23 cellular contexts compared by ENCODE assay signal in genomic region chr2:37507703-37508102, GRCh38.
A peak's percentile ranks its signal among the peaks of the same experiment; 100 is the strongest.
DNase-seq lines count a peak whose midpoint lies in the region; ATAC-seq lines count a peak whose summit lies in the region.
"Had no signal": no experiment of that assay in that cellular context is flagged by ENCODE, and none has a peak within 500 bp of the region (broad histone marks: within the 10 kb centered on the region; RNA-seq: fewer than 3 reads in every experiment).

No MANE protein-coding gene starts in this region.

- H3K27ac ChIP-seq in SK-N-MC (peak overlapping the region; percentile 78; the same call in 1 of the 2 replicates), mesodermal cell (ENCODE audit: low read depth, low read length, severe bottlenecking) (peak overlapping the region; percentile 93), stomach smooth muscle (ENCODE audit: low read length) (peak overlapping the region; percentile 32)
- H3K27ac ChIP-seq: colonic mucosa, KMS-11, left lung, testis had no signal

- DNase-seq in SK-N-MC (ENCODE audit: low read depth, low spot score) (no peak), Right ventricle myocardium superior (no peak), DMS114 treated with DMSO at 0.1 percent for 48 hours (lab: John Stamatoyannopoulos, UW; ENCODE audit: unreplicated experiment) (no peak)
- DNase-seq: activated CD4-positive, CD25-positive, alpha-beta regulatory T cell; activated naive CD4-positive, alpha-beta T cell treated with anti-CD3 and anti-CD28 coated beads, Interleukin-2, amount 10 ng/mL, durations not matched to agents 7 days and 5 days; colonic mucosa; effector CD8-positive, alpha-beta T cell; H7; left lung; NCI-H1417; NCI-H2029 treated with DMSO at 0.1 percent for 48 hours; NCI-H226; NCI-H69; SHP77 treated with DMSO at 0.1 percent for 48 hours; stimulated activated naive B cell treated with anti-CD40 and anti-IgM and Interleukin-4, amounts not matched to agents 10 μg/mL and 1 μg/mL and 100 μg/mL, for 72 hours; testis had no signal

- H3K4me1 Mint-ChIP-seq in activated T-helper 17 cell treated with anti-CD3 and anti-CD28 coated beads, Interleukin-2, amount 50 U/mL, for 72 hours: no peaks in the 10 kb centered on the region
- H3K4me1 Mint-ChIP-seq: activated naive CD4-positive, alpha-beta T cell treated with anti-CD3 and anti-CD28 coated beads, Interleukin-2, amount 10 ng/mL, durations not matched to agents 7 days and 5 days; stimulated activated naive B cell treated with anti-CD40 and anti-IgM and Interleukin-4, amounts not matched to agents 10 μg/mL and 1 μg/mL and 100 μg/mL, for 72 hours had no signal

- no peaks in the 10 kb centered on the region for H3K36me3 ChIP-seq in SK-N-MC (ENCODE audit: insufficient read depth, low read length)
- H3K36me3 ChIP-seq in mesodermal cell (ENCODE audit: control insufficient read depth, insufficient read depth, low read length): no peaks in the 10 kb centered on the region
- H3K36me3 ChIP-seq in stomach smooth muscle (ENCODE audit: control insufficient read depth in 2 of 2, insufficient read depth in 2 of 2, low read length in 2 of 2): no peaks in the 10 kb centered on the region
- H3K36me3 ChIP-seq: colonic mucosa, left lung had no signal

- no peaks in the 10 kb centered on the region for H3K9me3 Mint-ChIP-seq in activated T-helper 17 cell treated with anti-CD3 and anti-CD28 coated beads, Interleukin-2, amount 50 U/mL, for 72 hours
- H3K9me3 Mint-ChIP-seq: activated naive CD4-positive, alpha-beta T cell treated with anti-CD3 and anti-CD28 coated beads, Interleukin-2, amount 10 ng/mL, durations not matched to agents 7 days and 5 days; natural killer cell treated with Interleukin-12 subunit alpha and Interleukin-12 subunit beta and Interleukin-15 and Interleukin-18, amount 100 ng/mL, for 72 hours; stimulated activated naive B cell treated with anti-CD40 and anti-IgM and Interleukin-4, amounts not matched to agents 10 μg/mL and 1 μg/mL and 100 μg/mL, for 72 hours had no signal

- H3K9me3 ChIP-seq in SK-N-MC (ENCODE audit: low read depth, low read length) (no peaks in the 10 kb centered on the region), mesodermal cell (ENCODE audit: control insufficient read depth, low read length) (no peaks in the 10 kb centered on the region), stomach smooth muscle (ENCODE audit: control insufficient read depth in 2 of 2, low read length in 2 of 2) (no peaks in the 10 kb centered on the region)
- H3K9me3 ChIP-seq: colonic mucosa, left lung, testis had no signal

- ATAC-seq in Right ventricle myocardium superior (ENCODE audit: poor library complexity) (peak; percentile 64), HG03175 (IDR thresholded peaks at IDR 0.05; ENCODE audit: unreplicated experiment) (no peak)
- no peak for ATAC-seq in activated T-helper 17 cell treated with anti-CD3 and anti-CD28 coated beads, Interleukin-2, amount 50 U/mL, for 72 hours (replicated peaks)
- ATAC-seq: left lung; natural killer cell treated with Interleukin-12 subunit alpha and Interleukin-12 subunit beta and Interleukin-15 and Interleukin-18, amount 100 ng/mL, for 72 hours; stimulated activated naive B cell treated with anti-CD40 and anti-IgM and Interleukin-4, amounts not matched to agents 10 μg/mL and 1 μg/mL and 100 μg/mL, for 72 hours had no signal

- no peaks in the 10 kb centered on the region for H3K27me3 Mint-ChIP-seq in activated T-helper 17 cell treated with anti-CD3 and anti-CD28 coated beads, Interleukin-2, amount 50 U/mL, for 72 hours

- H3K4me3 Mint-ChIP-seq in activated T-helper 17 cell treated with anti-CD3 and anti-CD28 coated beads, Interleukin-2, amount 50 U/mL, for 72 hours: no peak overlapping the region
- H3K4me3 Mint-ChIP-seq: activated naive CD4-positive, alpha-beta T cell treated with anti-CD3 and anti-CD28 coated beads, Interleukin-2, amount 10 ng/mL, durations not matched to agents 7 days and 5 days; mesothelial cell of epicardium; natural killer cell treated with Interleukin-12 subunit alpha and Interleukin-12 subunit beta and Interleukin-15 and Interleukin-18, amount 100 ng/mL, for 72 hours; stimulated activated naive B cell treated with anti-CD40 and anti-IgM and Interleukin-4, amounts not matched to agents 10 μg/mL and 1 μg/mL and 100 μg/mL, for 72 hours had no signal

- 96 to 100% methylated on average over 4 of the region's 6 CpGs for WGBS in mesodermal cell (ENCODE audit: insufficient coverage in 2 of 2), 2 experiments

- H3K27me3 ChIP-seq in stomach smooth muscle (ENCODE audit: control insufficient read depth in 1 of 2, insufficient read depth in 2 of 2, low read length in 2 of 2): no peaks in the 10 kb centered on the region
- H3K27me3 ChIP-seq: colonic mucosa, left lung, testis had no signal

- H3K27ac Mint-ChIP-seq in activated T-helper 17 cell treated with anti-CD3 and anti-CD28 coated beads, Interleukin-2, amount 50 U/mL, for 72 hours: no peak overlapping the region
- H3K27ac Mint-ChIP-seq: activated naive CD4-positive, alpha-beta T cell treated with anti-CD3 and anti-CD28 coated beads, Interleukin-2, amount 10 ng/mL, durations not matched to agents 7 days and 5 days; natural killer cell treated with Interleukin-12 subunit alpha and Interleukin-12 subunit beta and Interleukin-15 and Interleukin-18, amount 100 ng/mL, for 72 hours; stimulated activated naive B cell treated with anti-CD40 and anti-IgM and Interleukin-4, amounts not matched to agents 10 μg/mL and 1 μg/mL and 100 μg/mL, for 72 hours had no signal

- H3K4me3 ChIP-seq in SK-N-MC (no peak overlapping the region), mesodermal cell (ENCODE audit: extremely low read depth, insufficient read depth, low read length, poor library complexity, severe bottlenecking) (no peak overlapping the region), stomach smooth muscle (ENCODE audit: low read length in 2 of 2) (no peak overlapping the region)
- H3K4me3 ChIP-seq: colonic mucosa, left lung, testis had no signal

- H3K4me1 ChIP-seq in mesodermal cell (ENCODE audit: control insufficient read depth, insufficient read depth, low read length, poor library complexity, severe bottlenecking) (peaks cover 17% of the 10 kb centered on the region), stomach smooth muscle (ENCODE audit: control insufficient read depth, insufficient read depth, low read length) (peaks cover 21% of the 10 kb centered on the region)
- H3K4me1 ChIP-seq: colonic mucosa, left lung had no signal

- H3K9ac ChIP-seq in SK-N-MC (ENCODE audit: insufficient read length) (no peak overlapping the region), stomach smooth muscle (ENCODE audit: low read length in 2 of 2) (no peak overlapping the region)
- H3K9ac ChIP-seq: KMS-11 had no signal

- intact Hi-C loops in Right ventricle myocardium superior (cut with DNase I): no loop called here

- H3K36me3 Mint-ChIP-seq in activated T-helper 17 cell treated with anti-CD3 and anti-CD28 coated beads, Interleukin-2, amount 50 U/mL, for 72 hours (ENCODE audit: low read depth): no peaks in the 10 kb centered on the region
- H3K36me3 Mint-ChIP-seq: activated naive CD4-positive, alpha-beta T cell treated with anti-CD3 and anti-CD28 coated beads, Interleukin-2, amount 10 ng/mL, durations not matched to agents 7 days and 5 days; natural killer cell treated with Interleukin-12 subunit alpha and Interleukin-12 subunit beta and Interleukin-15 and Interleukin-18, amount 100 ng/mL, for 72 hours; stimulated activated naive B cell treated with anti-CD40 and anti-IgM and Interleukin-4, amounts not matched to agents 10 μg/mL and 1 μg/mL and 100 μg/mL, for 72 hours had no signal

Comparison
In these comparisons a context has a peak if more than half of its experiments do, and no peak if none do; other contexts are left out.
1. H3K27ac ChIP-seq: peak in every context shown above with its lines; median percentile 93 in mesodermal cell; 78 in SK-N-MC; 32 in stomach smooth muscle.